16 cellular contexts compared by ENCODE assay signal in the genomic region with DNA sequence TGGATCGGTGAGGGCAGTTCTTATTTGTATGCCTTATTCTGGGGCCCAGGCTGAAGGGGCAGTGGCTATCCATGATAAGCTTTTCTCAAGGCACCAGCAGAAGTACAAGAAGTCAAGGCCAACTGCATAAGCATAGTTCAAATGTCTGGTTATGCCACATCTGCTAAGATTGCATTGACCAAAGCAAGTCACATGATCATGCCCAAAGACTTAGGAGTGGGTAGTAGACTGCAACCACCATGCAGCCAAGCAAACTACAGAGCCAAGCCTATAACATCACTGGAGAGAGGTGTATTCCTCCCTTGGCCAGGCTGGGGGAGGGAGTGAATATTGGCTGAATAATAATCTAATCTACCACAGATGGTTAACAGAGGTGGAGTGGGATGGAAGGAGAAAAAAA. TPM values are rescaled to one million over a fixed set of nuclear protein-coding genes. Genes with fewer than 3 reads are reported as not detected.
DNase-seq lines count a peak whose midpoint lies in the region; ATAC-seq, FAIRE-seq and TF ChIP-seq lines count a peak whose summit lies in the region.
"Had no signal": no experiment of that assay in that cellular context is flagged by ENCODE, and none has a peak within 500 bp of the region (broad histone marks: within the 10 kb centered on the region; RNA-seq: fewer than 3 reads in every experiment).

No MANE protein-coding gene starts in this region.

- H3K27me3 ChIP-seq in CD8-positive, alpha-beta T cell (ENCODE audit: insufficient read depth, low read length): no peaks in the 10 kb centered on the region
- H3K27me3 ChIP-seq: breast epithelium, neural progenitor cell had no signal

- H3K27ac ChIP-seq in A549: no peak overlapping the region
- H3K27ac ChIP-seq in CD8-positive, alpha-beta T cell (ENCODE audit: low read depth, low read length): no peak overlapping the region
- H3K27ac ChIP-seq: breast epithelium, neural progenitor cell had no signal

- POLR2A ChIA-PET in A549 (lab: Yijun Ruan, JAX): no interaction called here
- POLR2A ChIA-PET in CD8-positive, alpha-beta T cell (lab: Charles Lee): no interaction called here

- CTCF ChIA-PET in A549 (lab: Yijun Ruan, JAX): no interaction called here
- CTCF ChIA-PET in CD8-positive, alpha-beta T cell (lab: Charles Lee): no interaction called here

- peaks cover 7% of the 10 kb centered on the region; the same call in 2 of the 3 replicates for H3K4me1 ChIP-seq in A549
- H3K4me1 ChIP-seq in CD8-positive, alpha-beta T cell (ENCODE audit: insufficient read depth, low read length): peaks cover 14% of the 10 kb centered on the region

- no peaks in the 10 kb centered on the region for H3K36me3 ChIP-seq in CD8-positive, alpha-beta T cell (ENCODE audit: insufficient read depth, low read length)
- H3K36me3 ChIP-seq: breast epithelium, neural progenitor cell had no signal

- H3K4me1 Mint-ChIP-seq in CD8-positive, alpha-beta T cell (ENCODE audit: low read depth): peaks cover 53% of the 10 kb centered on the region
- H3K4me1 Mint-ChIP-seq in activated T-helper 1 cell treated with anti-CD3 and anti-CD28 coated beads, Interleukin-12 subunit alpha, Interleukin-12 subunit beta, Interleukin-2, Interleukin-4 antibody, amounts not matched to agents 30 ng/mL and 10 ng/mL and 1 ng/mL, durations not matched to agents 14 hours and 24 hours and 36 hours (ENCODE audit: low read depth): peaks cover 30% of the 10 kb centered on the region
- H3K4me1 Mint-ChIP-seq in memory B cell: peaks cover 29% of the 10 kb centered on the region

- no peaks in the 10 kb centered on the region for H3K9me3 Mint-ChIP-seq in CD8-positive, alpha-beta T cell
- H3K9me3 Mint-ChIP-seq in activated T-helper 1 cell treated with anti-CD3 and anti-CD28 coated beads, Interleukin-12 subunit alpha, Interleukin-12 subunit beta, Interleukin-2, Interleukin-4 antibody, amounts not matched to agents 30 ng/mL and 10 ng/mL and 1 ng/mL, durations not matched to agents 14 hours and 24 hours and 36 hours: peaks cover 4% of the 10 kb centered on the region
- H3K9me3 Mint-ChIP-seq in memory B cell: no peaks in the 10 kb centered on the region
- H3K9me3 Mint-ChIP-seq: activated naive CD4-positive, alpha-beta T cell treated with anti-CD3 and anti-CD28 coated beads, Interleukin-2, amount 50 U/mL, for 72 hours; neural progenitor cell had no signal

- no peak for TF ChIP-seq RAD21 in A549 (conservative IDR thresholded peaks at IDR 0.05 in 1 of 2, IDR thresholded peaks at IDR 0.05 in 1 of 2)

- no peak for DNase-seq in A549 (ENCODE audit: low read depth in 1 of 2, low spot score in 1 of 2)
- no peak for DNase-seq in CD8-positive, alpha-beta T cell
- no peak for DNase-seq in activated T-helper 1 cell treated with anti-CD3 and anti-CD28 coated beads, Interleukin-12 subunit alpha, Interleukin-12 subunit beta, Interleukin-2, Interleukin-4 antibody, amounts not matched to agents 30 ng/mL and 10 ng/mL and 1 ng/mL, durations not matched to agents 14 hours and 24 hours and 36 hours (ENCODE audit: low spot score)
- DNase-seq in memory B cell (ENCODE audit: low spot score in 2 of 2): no peak
- no peak for DNase-seq in AG20443 (ENCODE audit: low spot score)
- DNase-seq in omental fat pad (ENCODE audit: low spot score): no peak
- DNase-seq: mesendoderm, MM.1S, NCI-H187, retina had no signal

- TF ChIP-seq CTCF in A549 (IDR thresholded peaks at IDR 0.05): no peak
- no peak for TF ChIP-seq CTCF in CD8-positive, alpha-beta T cell (IDR thresholded peaks at IDR 0.05)
- TF ChIP-seq CTCF in omental fat pad (IDR thresholded peaks at IDR 0.05): no peak

- no peak overlapping the region for H3K4me3 Mint-ChIP-seq in CD8-positive, alpha-beta T cell
- H3K4me3 Mint-ChIP-seq in activated T-helper 1 cell treated with anti-CD3 and anti-CD28 coated beads, Interleukin-12 subunit alpha, Interleukin-12 subunit beta, Interleukin-2, Interleukin-4 antibody, amounts not matched to agents 30 ng/mL and 10 ng/mL and 1 ng/mL, durations not matched to agents 14 hours and 24 hours and 36 hours: no peak overlapping the region
- no peak overlapping the region for H3K4me3 Mint-ChIP-seq in memory B cell
- H3K4me3 Mint-ChIP-seq: neural progenitor cell had no signal

- peaks cover 23% of the 10 kb centered on the region for H3K36me3 Mint-ChIP-seq in CD8-positive, alpha-beta T cell
- H3K36me3 Mint-ChIP-seq in activated T-helper 1 cell treated with anti-CD3 and anti-CD28 coated beads, Interleukin-12 subunit alpha, Interleukin-12 subunit beta, Interleukin-2, Interleukin-4 antibody, amounts not matched to agents 30 ng/mL and 10 ng/mL and 1 ng/mL, durations not matched to agents 14 hours and 24 hours and 36 hours (ENCODE audit: low read depth): peaks cover 17% of the 10 kb centered on the region
- H3K36me3 Mint-ChIP-seq in memory B cell: peaks cover 10% of the 10 kb centered on the region

- H3K4me2 ChIP-seq in A549: no peak overlapping the region
- H3K4me2 ChIP-seq: neural progenitor cell had no signal

- H3K27me3 Mint-ChIP-seq in CD8-positive, alpha-beta T cell (ENCODE audit: low read depth): no peaks in the 10 kb centered on the region
- H3K27me3 Mint-ChIP-seq in activated T-helper 1 cell treated with anti-CD3 and anti-CD28 coated beads, Interleukin-12 subunit alpha, Interleukin-12 subunit beta, Interleukin-2, Interleukin-4 antibody, amounts not matched to agents 30 ng/mL and 10 ng/mL and 1 ng/mL, durations not matched to agents 14 hours and 24 hours and 36 hours (ENCODE audit: insufficient read depth): no peaks in the 10 kb centered on the region
- no peaks in the 10 kb centered on the region for H3K27me3 Mint-ChIP-seq in memory B cell

- 96% methylated on average over 1 of the region's 1 CpG for WGBS in A549 (ENCODE audit: missing lambda C conversion rate)

- ATAC-seq in A549: no peak
- ATAC-seq in CD8-positive, alpha-beta T cell: no peak
- no peak for ATAC-seq in memory B cell (ENCODE audit: low read depth)
- no peak for ATAC-seq in omental fat pad (ENCODE audit: low FRiP score)
- ATAC-seq in HG03159 (IDR thresholded peaks at IDR 0.05; ENCODE audit: unreplicated experiment): no peak
- ATAC-seq: activated naive CD4-positive, alpha-beta T cell treated with anti-CD3 and anti-CD28 coated beads, Interleukin-2, amount 50 U/mL, for 72 hours; HCT116 had no signal

- no peak for FAIRE-seq in A549 (lab: Jason Lieb, UNC)
- FAIRE-seq: keratinocyte had no signal

- H3K27ac Mint-ChIP-seq in CD8-positive, alpha-beta T cell: peak overlapping the region; percentile 30
- peak overlapping the region; percentile 49 for H3K27ac Mint-ChIP-seq in activated T-helper 1 cell treated with anti-CD3 and anti-CD28 coated beads, Interleukin-12 subunit alpha, Interleukin-12 subunit beta, Interleukin-2, Interleukin-4 antibody, amounts not matched to agents 30 ng/mL and 10 ng/mL and 1 ng/mL, durations not matched to agents 14 hours and 24 hours and 36 hours
- H3K27ac Mint-ChIP-seq in memory B cell: peak overlapping the region; percentile 43
- H3K27ac Mint-ChIP-seq: activated naive CD4-positive, alpha-beta T cell treated with anti-CD3 and anti-CD28 coated beads, Interleukin-2, amount 50 U/mL, for 72 hours; neural progenitor cell had no signal

- H3K4me3 ChIP-seq in A549: no peak overlapping the region
- H3K4me3 ChIP-seq in CD8-positive, alpha-beta T cell (ENCODE audit: low read depth, low read length): no peak overlapping the region
- H3K4me3 ChIP-seq: breast epithelium, neural progenitor cell had no signal

- TF ChIP-seq POLR2A in A549 (IDR thresholded peaks at IDR 0.05; ENCODE audit: low read length): no peak

- no peak for TF ChIP-seq EP300 in A549 (IDR thresholded peaks at IDR 0.05)

- intact Hi-C loops in CD8-positive, alpha-beta T cell (cut with DNase I, micrococcal nuclease): no loop called here
- intact Hi-C loops in activated T-helper 1 cell treated with anti-CD3 and anti-CD28 coated beads, Interleukin-12 subunit alpha, Interleukin-12 subunit beta, Interleukin-2, Interleukin-4 antibody, amounts not matched to agents 30 ng/mL and 10 ng/mL and 1 ng/mL, durations not matched to agents 14 hours and 24 hours and 36 hours (cut with micrococcal nuclease): no loop called here

- H3K9me3 ChIP-seq in A549: no peaks in the 10 kb centered on the region
- no peaks in the 10 kb centered on the region for H3K9me3 ChIP-seq in CD8-positive, alpha-beta T cell (ENCODE audit: low read length)
- H3K9me3 ChIP-seq: breast epithelium had no signal

TF ChIP-seq in A549, 52 proteins besides CTCF, POLR2A, EP300 and RAD21:
- TF ChIP-seq, protein P1, sequence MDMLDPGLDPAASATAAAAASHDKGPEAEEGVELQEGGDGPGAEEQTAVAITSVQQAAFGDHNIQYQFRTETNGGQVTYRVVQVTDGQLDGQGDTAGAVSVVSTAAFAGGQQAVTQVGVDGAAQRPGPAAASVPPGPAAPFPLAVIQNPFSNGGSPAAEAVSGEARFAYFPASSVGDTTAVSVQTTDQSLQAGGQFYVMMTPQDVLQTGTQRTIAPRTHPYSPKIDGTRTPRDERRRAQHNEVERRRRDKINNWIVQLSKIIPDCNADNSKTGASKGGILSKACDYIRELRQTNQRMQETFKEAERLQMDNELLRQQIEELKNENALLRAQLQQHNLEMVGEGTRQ (IDR thresholded peaks at IDR 0.05): 0 out of 2 replicates have a peak, but pooled peaks have one; percentile 6
- TF ChIP-seq ZNF302 (CRISPR knock-in tag; IDR thresholded peaks at IDR 0.05): no peak
TF ChIP-seq in A549: peak in this region for 1.

RNA-seq across cellular contexts. Expression of gene PSEN1, which starts 4.6 kb away (rescaled TPM):
- 21.6 and 53.0 TPM in 2 replicates for polyA plus RNA-seq in A549 (2011; rRNA removed)
- 6.9 and 8.0 TPM in 2 replicates for polyA plus RNA-seq in A549 (2012; cell fraction: cytosol; rRNA removed)
- polyA plus RNA-seq in A549 (2012; cell fraction: nucleus; rRNA removed): 6.4 and 23.2 TPM in 2 replicates
- 37.7 to 38.1 TPM (median 38.0 TPM) in 3 replicates for polyA plus RNA-seq in A549 (2017; fragmentation: RNase III; extraction: RNeasy Plus Mini Kit Qiagen cat#74134 plus additional on column Dnase treatment)
- polyA minus RNA-seq in A549 (2011; rRNA and poly(A)+ RNA removed): 63.6 and 70.5 TPM in 2 replicates
- 10 to 100 TPM; 24.2 to 24.4 TPM for total RNA-seq in CD8-positive, alpha-beta T cell
- total RNA-seq in activated T-helper 1 cell treated with anti-CD3 and anti-CD28 coated beads, Interleukin-12 subunit alpha, Interleukin-12 subunit beta, Interleukin-2, Interleukin-4 antibody, amounts not matched to agents 30 ng/mL and 10 ng/mL and 1 ng/mL, durations not matched to agents 14 hours and 24 hours and 36 hours: 41.1 and 41.9 TPM in 2 replicates
- total RNA-seq in omental fat pad: 10 to 100 TPM; 53.4 to 56.9 (median 55.7) TPM
